ENCODE assay signal across 9 cellular contexts in genomic region chr12:93783827-93784226, GRCh38.
DNase-seq lines count a peak whose midpoint lies in the region; ATAC-seq and TF ChIP-seq lines count a peak whose summit lies in the region.
"Had no signal": no experiment of that assay in that cellular context is flagged by ENCODE, and none has a peak within 500 bp of the region (broad histone marks: within the 10 kb centered on the region; RNA-seq: fewer than 3 reads in every experiment).

No MANE protein-coding gene starts in this region.

- H3K4me3 Mint-ChIP-seq in T-helper 1 cell treated with Interleukin-12 subunit alpha and Interleukin-12 subunit beta and Interleukin-4 antibody, amounts not matched to agents 30 μg/mL and 1 μg/mL, for 36 hours = peak overlapping the region; percentile 5
- H3K4me3 Mint-ChIP-seq in activated naive CD8-positive, alpha-beta T cell treated with anti-CD3 and anti-CD28 coated beads, Interleukin-2, amount 10 ng/mL, durations not matched to agents 7 days and 5 days = peak overlapping the region; percentile 45

- POLR2A ChIA-PET in activated naive CD8-positive, alpha-beta T cell treated with anti-CD3 and anti-CD28 coated beads, Interleukin-2, amount 10 ng/mL, durations not matched to agents 7 days and 5 days (lab: Charles Lee) = no interaction called here

- no peak overlapping the region for H3K4me3 ChIP-seq in mesodermal cell (ENCODE audit: extremely low read depth, insufficient read depth, low read length, poor library complexity, severe bottlenecking)
- no peak overlapping the region for H3K4me3 ChIP-seq in thyroid gland (replicated peaks in 1 of 3)

- H3K9me3 ChIP-seq in mesodermal cell (ENCODE audit: control insufficient read depth, low read length) (no peaks in the 10 kb centered on the region), thyroid gland (no peaks in the 10 kb centered on the region)

- H3K4me1 ChIP-seq in mesodermal cell (ENCODE audit: control insufficient read depth, insufficient read depth, low read length, poor library complexity, severe bottlenecking) (peaks cover 35% of the 10 kb centered on the region), thyroid gland (peaks cover 40 to 54% of the 10 kb centered on the region in 2 donors)

- DNase-seq in activated naive CD8-positive, alpha-beta T cell treated with anti-CD3 and anti-CD28 coated beads, Interleukin-2, amount 10 ng/mL, durations not matched to agents 7 days and 5 days = peak; percentile 34
- DNase-seq in thyroid gland = no peak
- no peak for DNase-seq in NCI-H2196 treated with DMSO at 0.1 percent for 48 hours (lab: John Stamatoyannopoulos, UW; ENCODE audit: unreplicated experiment)
- DNase-seq: NCI-H1092 had no signal

- H3K4me1 Mint-ChIP-seq in T-helper 1 cell treated with Interleukin-12 subunit alpha and Interleukin-12 subunit beta and Interleukin-4 antibody, amounts not matched to agents 30 μg/mL and 1 μg/mL, for 36 hours (ENCODE audit: low read depth) = peaks cover 40% of the 10 kb centered on the region
- H3K4me1 Mint-ChIP-seq in activated naive CD8-positive, alpha-beta T cell treated with anti-CD3 and anti-CD28 coated beads, Interleukin-2, amount 10 ng/mL, durations not matched to agents 7 days and 5 days = peaks cover 29% of the 10 kb centered on the region

- peak overlapping the region; percentile 55 for H3K27ac Mint-ChIP-seq in T-helper 1 cell treated with Interleukin-12 subunit alpha and Interleukin-12 subunit beta and Interleukin-4 antibody, amounts not matched to agents 30 μg/mL and 1 μg/mL, for 36 hours
- H3K27ac Mint-ChIP-seq in activated naive CD8-positive, alpha-beta T cell treated with anti-CD3 and anti-CD28 coated beads, Interleukin-2, amount 10 ng/mL, durations not matched to agents 7 days and 5 days = no peak overlapping the region

- H3K27me3 Mint-ChIP-seq in T-helper 1 cell treated with Interleukin-12 subunit alpha and Interleukin-12 subunit beta and Interleukin-4 antibody, amounts not matched to agents 30 μg/mL and 1 μg/mL, for 36 hours (ENCODE audit: low read depth) = no peaks in the 10 kb centered on the region
- no peaks in the 10 kb centered on the region for H3K27me3 Mint-ChIP-seq in activated naive CD8-positive, alpha-beta T cell treated with anti-CD3 and anti-CD28 coated beads, Interleukin-2, amount 10 ng/mL, durations not matched to agents 7 days and 5 days

- WGBS in mesodermal cell (ENCODE audit: insufficient coverage in 2 of 2), 2 experiments = 90 to 93% methylated on average over 6 to 9 of the region's 9 CpGs
- 74 to 77% methylated on average over 9 of the region's 9 CpGs for WGBS in thyroid gland, 2 donors

- peaks cover 19% of the 10 kb centered on the region for H3K36me3 Mint-ChIP-seq in T-helper 1 cell treated with Interleukin-12 subunit alpha and Interleukin-12 subunit beta and Interleukin-4 antibody, amounts not matched to agents 30 μg/mL and 1 μg/mL, for 36 hours (ENCODE audit: low read depth)
- peaks cover 13% of the 10 kb centered on the region for H3K36me3 Mint-ChIP-seq in activated naive CD8-positive, alpha-beta T cell treated with anti-CD3 and anti-CD28 coated beads, Interleukin-2, amount 10 ng/mL, durations not matched to agents 7 days and 5 days

- no peaks in the 10 kb centered on the region for H3K27me3 ChIP-seq in thyroid gland

- H3K27ac ChIP-seq in mesodermal cell (ENCODE audit: low read depth, low read length, severe bottlenecking) = peak overlapping the region; percentile 96
- H3K27ac ChIP-seq in thyroid gland = peak overlapping the region; percentile 57 to 83 (median 82)

- intact Hi-C loops in thyroid gland (cut with DNase I) = no loop called here

- H3K9me3 Mint-ChIP-seq in T-helper 1 cell treated with Interleukin-12 subunit alpha and Interleukin-12 subunit beta and Interleukin-4 antibody, amounts not matched to agents 30 μg/mL and 1 μg/mL, for 36 hours = peaks cover 9% of the 10 kb centered on the region
- H3K9me3 Mint-ChIP-seq in activated naive CD8-positive, alpha-beta T cell treated with anti-CD3 and anti-CD28 coated beads, Interleukin-2, amount 10 ng/mL, durations not matched to agents 7 days and 5 days = peaks cover 8% of the 10 kb centered on the region

- no peak for TF ChIP-seq CTCF in thyroid gland (IDR thresholded peaks at IDR 0.05)

- no peak for TF ChIP-seq POLR2A in thyroid gland (IDR thresholded peaks at IDR 0.05)

- ATAC-seq in activated naive CD8-positive, alpha-beta T cell treated with anti-CD3 and anti-CD28 coated beads, Interleukin-2, amount 10 ng/mL, durations not matched to agents 7 days and 5 days (ENCODE audit: low read depth) = peak; percentile 60
- ATAC-seq in HG03457 (IDR thresholded peaks at IDR 0.05; ENCODE audit: unreplicated experiment) (no peak), HG03196 (IDR thresholded peaks at IDR 0.05; ENCODE audit: unreplicated experiment) (no peak), GM19395 (IDR thresholded peaks at IDR 0.05; ENCODE audit: unreplicated experiment) (no peak)

- no peaks in the 10 kb centered on the region for H3K36me3 ChIP-seq in mesodermal cell (ENCODE audit: control insufficient read depth, insufficient read depth, low read length)
- H3K36me3 ChIP-seq in thyroid gland = no peaks in the 10 kb centered on the region
